8 cellular contexts compared by ENCODE assay signal in the genomic region with DNA sequence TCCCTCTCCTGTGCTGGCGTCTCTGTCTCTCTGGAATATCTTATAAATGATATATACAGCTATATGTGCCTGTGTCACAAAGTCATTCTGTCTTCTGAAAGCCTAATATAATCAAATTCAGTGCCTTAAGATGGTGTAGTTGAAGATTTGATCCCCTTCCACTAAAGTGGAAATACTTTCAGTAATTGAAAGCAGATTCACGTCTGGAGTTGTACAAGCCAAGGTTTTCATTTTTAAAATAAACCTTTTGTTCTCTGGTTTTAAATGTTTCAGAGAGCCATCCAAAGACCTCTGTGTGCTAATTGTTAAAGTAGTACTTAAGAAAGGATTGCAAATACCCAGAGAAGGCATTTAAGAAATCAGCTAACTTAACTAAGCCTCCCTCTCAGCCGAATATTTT.
A peak's percentile ranks its signal among the peaks of the same experiment; 100 is the strongest.
DNase-seq lines count a peak whose midpoint lies in the region; ATAC-seq lines count a peak whose summit lies in the region.

No MANE protein-coding gene starts in this region.

- no peaks in the 10 kb centered on the region for H3K9me3 ChIP-seq in iPS DF 6.9 (ENCODE audit: control insufficient read depth, insufficient read depth, low read length)

- peaks cover 59% of the 10 kb centered on the region for H3K27me3 Mint-ChIP-seq in T-helper 2 cell treated with Interferon-gamma antibody and Interleukin-4, amounts not matched to agents 5 μg/mL and 100 μg/mL, for 36 hours (ENCODE audit: low read depth)
- H3K27me3 Mint-ChIP-seq in activated naive CD8-positive, alpha-beta T cell: peaks cover 53% of the 10 kb centered on the region
- peaks cover 78% of the 10 kb centered on the region for H3K27me3 Mint-ChIP-seq in stimulated activated naive CD8-positive, alpha-beta T cell treated with anti-CD3 and anti-CD28 coated beads, Interleukin-15, amount 100 ng/mL, for 72 hours

- DNase-seq in T-helper 2 cell treated with Interferon-gamma antibody and Interleukin-4, amounts not matched to agents 5 μg/mL and 100 μg/mL, for 36 hours (ENCODE audit: low spot score): no peak
- DNase-seq in T-helper 2 cell (no peak), iPS DF 6.9 (ENCODE audit: low read depth, low spot score) (no peak), AG08395 (ENCODE audit: low spot score) (no peak)
- DNase-seq in stimulated activated naive CD8-positive, alpha-beta T cell treated with anti-CD3 and anti-CD28 coated beads, Interleukin-15, amount 100 ng/mL, for 72 hours: no peak

- H3K27ac ChIP-seq in iPS DF 6.9 (ENCODE audit: low read length): no peak overlapping the region

- H3K4me3 Mint-ChIP-seq in T-helper 2 cell treated with Interferon-gamma antibody and Interleukin-4, amounts not matched to agents 5 μg/mL and 100 μg/mL, for 36 hours: peak overlapping the region; percentile 32
- peak overlapping the region; percentile 81 for H3K4me3 Mint-ChIP-seq in activated naive CD8-positive, alpha-beta T cell
- H3K4me3 Mint-ChIP-seq in stimulated activated naive CD8-positive, alpha-beta T cell treated with anti-CD3 and anti-CD28 coated beads, Interleukin-15, amount 100 ng/mL, for 72 hours: peak overlapping the region; percentile 2 to 15

- 0 out of 2 replicates have a peak, but pooled peaks cover 4% of the 10 kb centered on the region for H3K4me1 ChIP-seq in iPS DF 6.9 (ENCODE audit: control insufficient read depth, insufficient read depth, low read length)

- H3K4me1 Mint-ChIP-seq in T-helper 2 cell treated with Interferon-gamma antibody and Interleukin-4, amounts not matched to agents 5 μg/mL and 100 μg/mL, for 36 hours (ENCODE audit: low read depth): peaks cover 3% of the 10 kb centered on the region
- H3K4me1 Mint-ChIP-seq in activated naive CD8-positive, alpha-beta T cell (ENCODE audit: low read depth): peaks cover 17% of the 10 kb centered on the region
- H3K4me1 Mint-ChIP-seq in stimulated activated naive CD8-positive, alpha-beta T cell treated with anti-CD3 and anti-CD28 coated beads, Interleukin-15, amount 100 ng/mL, for 72 hours: peaks cover 25% of the 10 kb centered on the region

- no peaks in the 10 kb centered on the region for H3K27me3 ChIP-seq in iPS DF 6.9 (ENCODE audit: control insufficient read depth, insufficient read depth, low read length)

- no peaks in the 10 kb centered on the region for H3K9me3 Mint-ChIP-seq in T-helper 2 cell treated with Interferon-gamma antibody and Interleukin-4, amounts not matched to agents 5 μg/mL and 100 μg/mL, for 36 hours
- H3K9me3 Mint-ChIP-seq in activated naive CD8-positive, alpha-beta T cell (ENCODE audit: low read depth): no peaks in the 10 kb centered on the region
- H3K9me3 Mint-ChIP-seq in stimulated activated naive CD8-positive, alpha-beta T cell treated with anti-CD3 and anti-CD28 coated beads, Interleukin-15, amount 100 ng/mL, for 72 hours: no peaks in the 10 kb centered on the region

- no peaks in the 10 kb centered on the region for H3K36me3 Mint-ChIP-seq in T-helper 2 cell treated with Interferon-gamma antibody and Interleukin-4, amounts not matched to agents 5 μg/mL and 100 μg/mL, for 36 hours (ENCODE audit: low read depth)
- peaks cover 2% of the 10 kb centered on the region for H3K36me3 Mint-ChIP-seq in activated naive CD8-positive, alpha-beta T cell

- ATAC-seq in stimulated activated naive CD8-positive, alpha-beta T cell treated with anti-CD3 and anti-CD28 coated beads, Interleukin-15, amount 100 ng/mL, for 72 hours: no peak
- ATAC-seq in GM18907 (IDR thresholded peaks at IDR 0.05; ENCODE audit: unreplicated experiment) (no peak), GM21529 (IDR thresholded peaks at IDR 0.05; ENCODE audit: unreplicated experiment) (no peak)

- H3K4me3 ChIP-seq in iPS DF 6.9 (ENCODE audit: low read length): peak overlapping the region; percentile 92; the same call in 1 of the 2 replicates

- no peaks in the 10 kb centered on the region for H3K36me3 ChIP-seq in iPS DF 6.9 (ENCODE audit: control insufficient read depth, insufficient read depth, low read length)

- no CpG with 5 or more reads among the region's 3 CpGs for WGBS in iPS DF 6.9 (ENCODE audit: insufficient coverage, insufficient read length)

- no peak overlapping the region for H3K27ac Mint-ChIP-seq in T-helper 2 cell treated with Interferon-gamma antibody and Interleukin-4, amounts not matched to agents 5 μg/mL and 100 μg/mL, for 36 hours
- H3K27ac Mint-ChIP-seq in activated naive CD8-positive, alpha-beta T cell: no peak overlapping the region
- H3K27ac Mint-ChIP-seq in stimulated activated naive CD8-positive, alpha-beta T cell treated with anti-CD3 and anti-CD28 coated beads, Interleukin-15, amount 100 ng/mL, for 72 hours: no peak overlapping the region

Comparison
In these comparisons a context has a peak if more than half of its experiments do, and no peak if none do; other contexts are left out.
1. H3K4me3 Mint-ChIP-seq: peak in every context shown above with its lines; median percentile 81 in activated naive CD8-positive, alpha-beta T cell; 32 in T-helper 2 cell treated with Interferon-gamma antibody and Interleukin-4, amounts not matched to agents 5 μg/mL and 100 μg/mL, for 36 hours; 8 in stimulated activated naive CD8-positive, alpha-beta T cell treated with anti-CD3 and anti-CD28 coated beads, Interleukin-15, amount 100 ng/mL, for 72 hours.